ENCODE assay signal across 1 cellular context in the genomic region with DNA sequence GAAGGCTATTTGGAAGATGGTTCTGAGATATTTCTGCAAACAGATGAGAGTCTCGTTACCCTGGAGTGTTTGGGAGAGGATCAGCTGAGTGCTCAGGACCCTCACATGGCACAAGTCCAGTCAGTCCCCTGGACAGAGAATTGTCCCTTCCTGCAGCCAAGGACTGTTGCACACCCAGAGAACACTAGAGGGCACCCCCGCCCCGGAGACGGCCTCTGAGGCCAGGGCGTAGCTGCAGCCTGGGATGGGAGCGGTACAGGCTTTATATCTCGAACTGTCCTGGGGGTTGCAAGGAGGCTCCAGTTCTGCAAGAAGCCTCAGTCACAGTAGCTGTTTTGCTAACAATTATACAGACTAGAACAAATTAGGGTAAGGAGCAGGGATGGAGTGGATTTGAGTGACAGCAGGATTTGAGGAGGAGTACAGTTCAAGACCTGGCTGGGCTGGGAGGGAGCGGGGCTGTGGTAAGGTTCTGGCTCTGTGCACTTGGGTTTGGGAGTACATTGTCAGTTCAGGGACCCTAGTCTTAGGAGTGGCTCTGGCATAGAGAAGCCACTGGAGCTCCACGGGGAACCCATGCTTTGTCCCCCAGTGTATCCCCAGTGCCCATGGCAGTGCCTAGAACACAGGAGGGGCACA.
TF ChIP-seq lines count a peak whose summit lies in the region.

No MANE protein-coding gene starts in this region.

TF ChIP-seq in HepG2, 621 proteins besides CTCF, POLR2A, EP300 and RAD21 (continued from another document and continues in another):
- TF ChIP-seq HMG20A (CRISPR knock-in tag; IDR thresholded peaks at IDR 0.05; ENCODE audit: borderline replicate concordance) (no peak), ZNF781 (CRISPR knock-in tag; IDR thresholded peaks at IDR 0.05; ENCODE audit: borderline replicate concordance, not compliant biosample characterization) (no peak), MAFG (CRISPR knock-in tag; IDR thresholded peaks at IDR 0.05) (no peak), GATAD2A (CRISPR knock-in tag; IDR thresholded peaks at IDR 0.05) (no peak), POLR2G (IDR thresholded peaks at IDR 0.05; ENCODE audit: low read depth, low read length) (no peak), HNRNPUL1 (IDR thresholded peaks at IDR 0.05; ENCODE audit: low read depth, low read length) (no peak), MED8 (CRISPR knock-in tag; IDR thresholded peaks at IDR 0.05; ENCODE audit: insufficient replicate concordance) (no peak), ZNF331 (CRISPR knock-in tag; IDR thresholded peaks at IDR 0.05) (0 out of 2 replicates have a peak, but pooled peaks have one; percentile 52), ZMYM4 (CRISPR knock-in tag; IDR thresholded peaks at IDR 0.05) (no peak), NFYC (CRISPR knock-in tag; IDR thresholded peaks at IDR 0.05) (no peak), LBX2 (CRISPR knock-in tag; IDR thresholded peaks at IDR 0.05; ENCODE audit: borderline replicate concordance) (0 out of 2 replicates have a peak, but pooled peaks have one; percentile 33), HOXD1 (CRISPR knock-in tag; IDR thresholded peaks at IDR 0.05) (no peak), STAG1 (CRISPR knock-in tag; IDR thresholded peaks at IDR 0.05) (peak; percentile 96), NKX3-1 (CRISPR knock-in tag; IDR thresholded peaks at IDR 0.05) (no peak), ZNF430 (CRISPR knock-in tag; IDR thresholded peaks at IDR 0.05) (no peak), HCFC1 (IDR thresholded peaks at IDR 0.05; ENCODE audit: low read depth, low read length) (no peak), ATM (IDR thresholded peaks at IDR 0.05; ENCODE audit: borderline replicate concordance) (no peak), AHR (CRISPR knock-in tag; IDR thresholded peaks at IDR 0.05) (no peak), ZNF883 (CRISPR knock-in tag; IDR thresholded peaks at IDR 0.05; ENCODE audit: not compliant biosample characterization) (no peak), TMF1 (CRISPR knock-in tag; IDR thresholded peaks at IDR 0.05; ENCODE audit: low read depth) (no peak), RBM22 (optimal IDR thresholded peaks at IDR 0.05; ENCODE audit: low read length) (no peak), DMAP1 (CRISPR knock-in tag; IDR thresholded peaks at IDR 0.05) (no peak), ZFP1 (CRISPR knock-in tag; IDR thresholded peaks at IDR 0.05) (no peak), JUNB (CRISPR knock-in tag; IDR thresholded peaks at IDR 0.05; ENCODE audit: borderline replicate concordance) (no peak), ZSCAN29 (CRISPR knock-in tag; conservative IDR thresholded peaks at IDR 0.05) (no peak), HNRNPK (IDR thresholded peaks at IDR 0.05; ENCODE audit: low read depth, low read length, poor library complexity, severe bottlenecking) (no peak), HNF4A (CRISPR knock-in tag; IDR thresholded peaks at IDR 0.05) (no peak), MNT (IDR thresholded peaks at IDR 0.05) (no peak), DPF2 (CRISPR knock-in tag; IDR thresholded peaks at IDR 0.05; ENCODE audit: borderline replicate concordance, low read depth) (no peak), HOXA3 (CRISPR knock-in tag; IDR thresholded peaks at IDR 0.05) (no peak; the same call in 1 of the 2 replicates)
- TF ChIP-seq, protein P1, sequence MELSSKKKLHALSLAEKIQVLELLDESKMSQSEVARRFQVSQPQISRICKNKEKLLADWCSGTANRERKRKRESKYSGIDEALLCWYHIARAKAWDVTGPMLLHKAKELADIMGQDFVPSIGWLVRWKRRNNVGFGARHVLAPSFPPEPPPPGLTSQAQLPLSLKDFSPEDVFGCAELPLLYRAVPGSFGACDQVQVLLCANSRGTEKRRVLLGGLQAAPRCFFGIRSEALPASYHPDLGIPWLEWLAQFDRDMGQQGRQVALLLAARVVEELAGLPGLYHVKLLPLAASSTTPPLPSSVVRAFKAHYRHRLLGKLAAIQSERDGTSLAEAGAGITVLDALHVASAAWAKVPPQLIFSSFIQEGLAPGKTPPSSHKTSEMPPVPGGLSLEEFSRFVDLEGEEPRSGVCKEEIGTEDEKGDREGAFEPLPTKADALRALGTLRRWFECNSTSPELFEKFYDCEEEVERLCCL (CRISPR knock-in tag; IDR thresholded peaks at IDR 0.05; ENCODE audit: borderline replicate concordance): no peak
- TF ChIP-seq, protein P2, sequence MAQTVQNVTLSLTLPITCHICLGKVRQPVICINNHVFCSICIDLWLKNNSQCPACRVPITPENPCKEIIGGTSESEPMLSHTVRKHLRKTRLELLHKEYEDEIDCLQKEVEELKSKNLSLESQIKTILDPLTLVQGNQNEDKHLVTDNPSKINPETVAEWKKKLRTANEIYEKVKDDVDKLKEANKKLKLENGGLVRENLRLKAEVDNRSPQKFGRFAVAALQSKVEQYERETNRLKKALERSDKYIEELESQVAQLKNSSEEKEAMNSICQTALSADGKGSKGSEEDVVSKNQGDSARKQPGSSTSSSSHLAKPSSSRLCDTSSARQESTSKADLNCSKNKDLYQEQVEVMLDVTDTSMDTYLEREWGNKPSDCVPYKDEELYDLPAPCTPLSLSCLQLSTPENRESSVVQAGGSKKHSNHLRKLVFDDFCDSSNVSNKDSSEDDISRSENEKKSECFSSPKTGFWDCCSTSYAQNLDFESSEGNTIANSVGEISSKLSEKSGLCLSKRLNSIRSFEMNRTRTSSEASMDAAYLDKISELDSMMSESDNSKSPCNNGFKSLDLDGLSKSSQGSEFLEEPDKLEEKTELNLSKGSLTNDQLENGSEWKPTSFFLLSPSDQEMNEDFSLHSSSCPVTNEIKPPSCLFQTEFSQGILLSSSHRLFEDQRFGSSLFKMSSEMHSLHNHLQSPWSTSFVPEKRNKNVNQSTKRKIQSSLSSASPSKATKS (CRISPR knock-in tag; IDR thresholded peaks at IDR 0.05): no peak
- TF ChIP-seq, protein P3, sequence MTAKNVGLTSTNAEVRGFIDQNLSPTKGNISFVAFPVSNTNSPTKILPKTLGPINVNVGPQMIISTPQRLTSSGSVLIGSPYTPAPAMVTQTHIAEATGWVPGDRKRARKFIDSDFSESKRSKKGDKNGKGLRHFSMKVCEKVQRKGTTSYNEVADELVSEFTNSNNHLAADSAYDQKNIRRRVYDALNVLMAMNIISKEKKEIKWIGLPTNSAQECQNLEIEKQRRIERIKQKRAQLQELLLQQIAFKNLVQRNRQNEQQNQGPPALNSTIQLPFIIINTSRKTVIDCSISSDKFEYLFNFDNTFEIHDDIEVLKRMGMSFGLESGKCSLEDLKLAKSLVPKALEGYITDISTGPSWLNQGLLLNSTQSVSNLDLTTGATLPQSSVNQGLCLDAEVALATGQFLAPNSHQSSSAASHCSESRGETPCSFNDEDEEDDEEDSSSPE (CRISPR knock-in tag; IDR thresholded peaks at IDR 0.05): no peak
- TF ChIP-seq, protein P4, sequence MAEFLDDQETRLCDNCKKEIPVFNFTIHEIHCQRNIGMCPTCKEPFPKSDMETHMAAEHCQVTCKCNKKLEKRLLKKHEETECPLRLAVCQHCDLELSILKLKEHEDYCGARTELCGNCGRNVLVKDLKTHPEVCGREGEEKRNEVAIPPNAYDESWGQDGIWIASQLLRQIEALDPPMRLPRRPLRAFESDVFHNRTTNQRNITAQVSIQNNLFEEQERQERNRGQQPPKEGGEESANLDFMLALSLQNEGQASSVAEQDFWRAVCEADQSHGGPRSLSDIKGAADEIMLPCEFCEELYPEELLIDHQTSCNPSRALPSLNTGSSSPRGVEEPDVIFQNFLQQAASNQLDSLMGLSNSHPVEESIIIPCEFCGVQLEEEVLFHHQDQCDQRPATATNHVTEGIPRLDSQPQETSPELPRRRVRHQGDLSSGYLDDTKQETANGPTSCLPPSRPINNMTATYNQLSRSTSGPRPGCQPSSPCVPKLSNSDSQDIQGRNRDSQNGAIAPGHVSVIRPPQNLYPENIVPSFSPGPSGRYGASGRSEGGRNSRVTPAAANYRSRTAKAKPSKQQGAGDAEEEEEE (CRISPR knock-in tag; IDR thresholded peaks at IDR 0.05; ENCODE audit: borderline replicate concordance): no peak
- TF ChIP-seq, protein P5, sequence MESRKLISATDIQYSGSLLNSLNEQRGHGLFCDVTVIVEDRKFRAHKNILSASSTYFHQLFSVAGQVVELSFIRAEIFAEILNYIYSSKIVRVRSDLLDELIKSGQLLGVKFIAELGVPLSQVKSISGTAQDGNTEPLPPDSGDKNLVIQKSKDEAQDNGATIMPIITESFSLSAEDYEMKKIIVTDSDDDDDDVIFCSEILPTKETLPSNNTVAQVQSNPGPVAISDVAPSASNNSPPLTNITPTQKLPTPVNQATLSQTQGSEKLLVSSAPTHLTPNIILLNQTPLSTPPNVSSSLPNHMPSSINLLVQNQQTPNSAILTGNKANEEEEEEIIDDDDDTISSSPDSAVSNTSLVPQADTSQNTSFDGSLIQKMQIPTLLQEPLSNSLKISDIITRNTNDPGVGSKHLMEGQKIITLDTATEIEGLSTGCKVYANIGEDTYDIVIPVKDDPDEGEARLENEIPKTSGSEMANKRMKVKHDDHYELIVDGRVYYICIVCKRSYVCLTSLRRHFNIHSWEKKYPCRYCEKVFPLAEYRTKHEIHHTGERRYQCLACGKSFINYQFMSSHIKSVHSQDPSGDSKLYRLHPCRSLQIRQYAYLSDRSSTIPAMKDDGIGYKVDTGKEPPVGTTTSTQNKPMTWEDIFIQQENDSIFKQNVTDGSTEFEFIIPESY (CRISPR knock-in tag; IDR thresholded peaks at IDR 0.05): no peak; the same call in 1 of the 2 replicates
- TF ChIP-seq, protein P6, sequence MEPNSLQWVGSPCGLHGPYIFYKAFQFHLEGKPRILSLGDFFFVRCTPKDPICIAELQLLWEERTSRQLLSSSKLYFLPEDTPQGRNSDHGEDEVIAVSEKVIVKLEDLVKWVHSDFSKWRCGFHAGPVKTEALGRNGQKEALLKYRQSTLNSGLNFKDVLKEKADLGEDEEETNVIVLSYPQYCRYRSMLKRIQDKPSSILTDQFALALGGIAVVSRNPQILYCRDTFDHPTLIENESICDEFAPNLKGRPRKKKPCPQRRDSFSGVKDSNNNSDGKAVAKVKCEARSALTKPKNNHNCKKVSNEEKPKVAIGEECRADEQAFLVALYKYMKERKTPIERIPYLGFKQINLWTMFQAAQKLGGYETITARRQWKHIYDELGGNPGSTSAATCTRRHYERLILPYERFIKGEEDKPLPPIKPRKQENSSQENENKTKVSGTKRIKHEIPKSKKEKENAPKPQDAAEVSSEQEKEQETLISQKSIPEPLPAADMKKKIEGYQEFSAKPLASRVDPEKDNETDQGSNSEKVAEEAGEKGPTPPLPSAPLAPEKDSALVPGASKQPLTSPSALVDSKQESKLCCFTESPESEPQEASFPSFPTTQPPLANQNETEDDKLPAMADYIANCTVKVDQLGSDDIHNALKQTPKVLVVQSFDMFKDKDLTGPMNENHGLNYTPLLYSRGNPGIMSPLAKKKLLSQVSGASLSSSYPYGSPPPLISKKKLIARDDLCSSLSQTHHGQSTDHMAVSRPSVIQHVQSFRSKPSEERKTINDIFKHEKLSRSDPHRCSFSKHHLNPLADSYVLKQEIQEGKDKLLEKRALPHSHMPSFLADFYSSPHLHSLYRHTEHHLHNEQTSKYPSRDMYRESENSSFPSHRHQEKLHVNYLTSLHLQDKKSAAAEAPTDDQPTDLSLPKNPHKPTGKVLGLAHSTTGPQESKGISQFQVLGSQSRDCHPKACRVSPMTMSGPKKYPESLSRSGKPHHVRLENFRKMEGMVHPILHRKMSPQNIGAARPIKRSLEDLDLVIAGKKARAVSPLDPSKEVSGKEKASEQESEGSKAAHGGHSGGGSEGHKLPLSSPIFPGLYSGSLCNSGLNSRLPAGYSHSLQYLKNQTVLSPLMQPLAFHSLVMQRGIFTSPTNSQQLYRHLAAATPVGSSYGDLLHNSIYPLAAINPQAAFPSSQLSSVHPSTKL (CRISPR knock-in tag; IDR thresholded peaks at IDR 0.05): 0 out of 2 replicates have a peak, but pooled peaks have one; percentile 12
- TF ChIP-seq, protein P7, sequence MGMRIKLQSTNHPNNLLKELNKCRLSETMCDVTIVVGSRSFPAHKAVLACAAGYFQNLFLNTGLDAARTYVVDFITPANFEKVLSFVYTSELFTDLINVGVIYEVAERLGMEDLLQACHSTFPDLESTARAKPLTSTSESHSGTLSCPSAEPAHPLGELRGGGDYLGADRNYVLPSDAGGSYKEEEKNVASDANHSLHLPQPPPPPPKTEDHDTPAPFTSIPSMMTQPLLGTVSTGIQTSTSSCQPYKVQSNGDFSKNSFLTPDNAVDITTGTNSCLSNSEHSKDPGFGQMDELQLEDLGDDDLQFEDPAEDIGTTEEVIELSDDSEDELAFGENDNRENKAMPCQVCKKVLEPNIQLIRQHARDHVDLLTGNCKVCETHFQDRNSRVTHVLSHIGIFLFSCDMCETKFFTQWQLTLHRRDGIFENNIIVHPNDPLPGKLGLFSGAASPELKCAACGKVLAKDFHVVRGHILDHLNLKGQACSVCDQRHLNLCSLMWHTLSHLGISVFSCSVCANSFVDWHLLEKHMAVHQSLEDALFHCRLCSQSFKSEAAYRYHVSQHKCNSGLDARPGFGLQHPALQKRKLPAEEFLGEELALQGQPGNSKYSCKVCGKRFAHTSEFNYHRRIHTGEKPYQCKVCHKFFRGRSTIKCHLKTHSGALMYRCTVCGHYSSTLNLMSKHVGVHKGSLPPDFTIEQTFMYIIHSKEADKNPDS (CRISPR knock-in tag; IDR thresholded peaks at IDR 0.05): no peak
- TF ChIP-seq, protein P8, sequence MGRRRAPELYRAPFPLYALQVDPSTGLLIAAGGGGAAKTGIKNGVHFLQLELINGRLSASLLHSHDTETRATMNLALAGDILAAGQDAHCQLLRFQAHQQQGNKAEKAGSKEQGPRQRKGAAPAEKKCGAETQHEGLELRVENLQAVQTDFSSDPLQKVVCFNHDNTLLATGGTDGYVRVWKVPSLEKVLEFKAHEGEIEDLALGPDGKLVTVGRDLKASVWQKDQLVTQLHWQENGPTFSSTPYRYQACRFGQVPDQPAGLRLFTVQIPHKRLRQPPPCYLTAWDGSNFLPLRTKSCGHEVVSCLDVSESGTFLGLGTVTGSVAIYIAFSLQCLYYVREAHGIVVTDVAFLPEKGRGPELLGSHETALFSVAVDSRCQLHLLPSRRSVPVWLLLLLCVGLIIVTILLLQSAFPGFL (CRISPR knock-in tag; IDR thresholded peaks at IDR 0.05): 0 out of 2 replicates have a peak, but pooled peaks have one; percentile 14
